In genomic region chr19:459724-460511, GRCh38 we compare ENCODE assay signal across 8 cellular contexts. TPM values are rescaled to one million over a fixed set of nuclear protein-coding genes. Genes with fewer than 3 reads are reported as not detected.
A peak's percentile ranks its signal among the peaks of the same experiment; 100 is the strongest.
DNase-seq lines count a peak whose midpoint lies in the region; ATAC-seq, FAIRE-seq and TF ChIP-seq lines count a peak whose summit lies in the region.

No MANE protein-coding gene starts in this region.

- H3K36me3 ChIP-seq in vagina, result no peaks in the 10 kb centered on the region

- no peaks in the 10 kb centered on the region for H3K9me3 Mint-ChIP-seq in nephron

- no peaks in the 10 kb centered on the region for H3K9me3 ChIP-seq in vagina

- TF ChIP-seq POLR2A in vagina (IDR thresholded peaks at IDR 0.05), result peak in 1 of 2 donors; percentile 41

- peak; percentile 96 for DNase-seq in D721Med (ENCODE audit: insufficient read length, low spot score)
- DNase-seq in NCI-H2081 treated with DMSO at 0.1 percent for 48 hours (lab: John Stamatoyannopoulos, UW), result peak; percentile 30
- DNase-seq in activated T-cell treated with anti-CD3 and anti-CD28 coated beads, Interleukin-2, amount 50 U/mL, for 48 hours, result peak; percentile 42 to 58
- peak; percentile 58 for DNase-seq in germinal center (ENCODE audit: low spot score)
- DNase-seq in vagina (ENCODE audit: extremely low spot score in 2 of 2), result no peak
- DNase-seq in GM19238 (ENCODE audit: insufficient read length, low spot score), result no peak

- peaks cover 11% of the 10 kb centered on the region for H3K27me3 Mint-ChIP-seq in nephron (ENCODE audit: low read depth)

- peak overlapping the region; percentile 79 for H3K27ac ChIP-seq in vagina

- peaks cover 24% of the 10 kb centered on the region for H3K4me1 ChIP-seq in vagina

- peaks cover 18% of the 10 kb centered on the region for H3K36me3 Mint-ChIP-seq in nephron (ENCODE audit: low read depth)

- peak overlapping the region; percentile 90 to 97 (median 97) for H3K4me3 Mint-ChIP-seq in nephron

- H3K4me1 Mint-ChIP-seq in nephron, result peaks cover 9% of the 10 kb centered on the region

- no peak for TF ChIP-seq CTCF in D721Med (IDR thresholded peaks at IDR 0.05; ENCODE audit: insufficient read depth, missing control alignments)
- TF ChIP-seq CTCF in nephron (IDR thresholded peaks at IDR 0.05; ENCODE audit: unreplicated experiment in 3 of 3), result no peak
- no peak for TF ChIP-seq CTCF in vagina (IDR thresholded peaks at IDR 0.05)

- intact Hi-C loops in vagina (cut with DNase I), result no loop called here

- no peak for FAIRE-seq in D721Med (lab: Jason Lieb, UNC)

- no peak for ATAC-seq in HG03342 (IDR thresholded peaks at IDR 0.05; ENCODE audit: unreplicated experiment)

- H3K27ac Mint-ChIP-seq in nephron, result peak overlapping the region; percentile 92 to 97 (median 97)

- no peaks in the 10 kb centered on the region for H3K27me3 ChIP-seq in vagina

- peak overlapping the region; percentile 68 to 81 for H3K4me3 ChIP-seq in vagina

RNA-seq across cellular contexts. Expression of gene SHC2, which starts 0.9 kb away (rescaled TPM):
- 26.0 TPM for total RNA-seq in vagina

RNA-seq across cellular contexts. Expression of gene MADCAM1, which starts 36.4 kb away (rescaled TPM):
- total RNA-seq in vagina, result 0.49 TPM

RNA-seq across cellular contexts. Expression of gene TPGS1, which starts 47.4 kb away (rescaled TPM):
- 39.5 TPM for total RNA-seq in vagina

RNA-seq across cellular contexts. Expression of gene C2CD4C, which starts 51.0 kb away (rescaled TPM):
- total RNA-seq in vagina, result 2.2 TPM

Comparison
In these comparisons a context has a peak if more than half of its experiments do, and no peak if none do; other contexts are left out.
1. DNase-seq: peak in D721Med (single experiment), NCI-H2081 treated with DMSO at 0.1 percent for 48 hours (single experiment), activated T-cell treated with anti-CD3 and anti-CD28 coated beads, Interleukin-2, amount 50 U/mL, for 48 hours (2 of 2) and germinal center (single experiment); none in vagina (0 of 2) and GM19238 (single experiment).